ENCODE assay signal across 31 cellular contexts in genomic region chr7:156307193-156307592, GRCh38.
"Had no signal": no experiment of that assay in that cellular context is flagged by ENCODE, and none has a peak within 500 bp of the region (broad histone marks: within the 10 kb centered on the region; RNA-seq: fewer than 3 reads in every experiment).

No MANE protein-coding gene starts in this region.

- FAIRE-seq: colon, endometrium, frontal cortex had no signal

- ATAC-seq: activated T-cell treated with anti-CD3 and anti-CD28 coated beads, Interleukin-2, amount 50 U/mL, for 4 hours; activated T-helper 17 cell treated with anti-CD3 and anti-CD28 coated beads, Interleukin-2, amount 50 U/mL, for 72 hours; body of pancreas; effector memory CD8-positive, alpha-beta T cell; esophagus mucosa; WTC11 had no signal

- H3K27me3 Mint-ChIP-seq: activated CD4-positive, alpha-beta memory T cell treated with anti-CD3 and anti-CD28 coated beads, Interleukin-2, amount 10 ng/mL, durations not matched to agents 7 days and 5 days; effector memory CD8-positive, alpha-beta T cell had no signal

- H3K4me3 Mint-ChIP-seq: activated CD4-positive, alpha-beta memory T cell treated with anti-CD3 and anti-CD28 coated beads, Interleukin-2, amount 10 ng/mL, durations not matched to agents 7 days and 5 days; activated CD4-positive, alpha-beta T cell treated with anti-CD3 and anti-CD28 coated beads, Interleukin-2, amount 10 ng/mL, durations not matched to agents 7 days and 5 days; activated naive CD8-positive, alpha-beta T cell; activated T-cell treated with anti-CD3 and anti-CD28 coated beads, Interleukin-2, amount 50 U/mL, for 4 hours; activated T-helper 17 cell treated with anti-CD3 and anti-CD28 coated beads, Interleukin-2, amount 50 U/mL, for 72 hours; effector memory CD8-positive, alpha-beta T cell; WTC11 had no signal

- H3K4me3 ChIP-seq: body of pancreas had no signal

- H3K9me3 Mint-ChIP-seq: activated CD4-positive, alpha-beta memory T cell treated with anti-CD3 and anti-CD28 coated beads, Interleukin-2, amount 10 ng/mL, durations not matched to agents 7 days and 5 days; activated CD4-positive, alpha-beta T cell treated with anti-CD3 and anti-CD28 coated beads, Interleukin-2, amount 10 ng/mL, durations not matched to agents 7 days and 5 days; effector memory CD8-positive, alpha-beta T cell had no signal

- H3K36me3 Mint-ChIP-seq: activated naive CD8-positive, alpha-beta T cell had no signal

- H3K27ac Mint-ChIP-seq: activated CD4-positive, alpha-beta memory T cell treated with anti-CD3 and anti-CD28 coated beads, Interleukin-2, amount 10 ng/mL, durations not matched to agents 7 days and 5 days; activated CD4-positive, alpha-beta T cell treated with anti-CD3 and anti-CD28 coated beads, Interleukin-2, amount 10 ng/mL, durations not matched to agents 7 days and 5 days; activated naive CD8-positive, alpha-beta T cell; activated T-helper 17 cell treated with anti-CD3 and anti-CD28 coated beads, Interleukin-2, amount 50 U/mL, for 72 hours; effector memory CD8-positive, alpha-beta T cell; WTC11 had no signal

- H3K27me3 ChIP-seq: body of pancreas had no signal

- H3K27ac ChIP-seq: body of pancreas, VCaP had no signal

- DNase-seq: activated CD4-positive, alpha-beta memory T cell treated with anti-CD3 and anti-CD28 coated beads, Interleukin-2, amount 10 ng/mL, durations not matched to agents 7 days and 5 days; activated CD4-positive, alpha-beta T cell treated with anti-CD3 and anti-CD28 coated beads for 1 hour; activated CD4-positive, alpha-beta T cell treated with anti-CD3 and anti-CD28 coated beads for 4 hours; activated CD4-positive, alpha-beta T cell treated with anti-CD3 and anti-CD28 coated beads, Interleukin-2, amount 10 ng/mL, durations not matched to agents 7 days and 5 days; activated CD4-positive, alpha-beta T cell treated with anti-CD3 and anti-CD28 coated beads, Interleukin-2, amount 50 U/mL, for 4 hours; activated CD8-positive, alpha-beta memory T cell treated with anti-CD3 and anti-CD28 coated beads, Interleukin-2, amount 50 U/mL, for 48 hours; activated effector memory CD4-positive, alpha-beta T cell treated with Interleukin-2 at 50 U/mL for 16 hours; activated gamma-delta T cell treated with Interleukin-2 at 50 U/mL for 16 hours; activated naive CD4-positive, alpha-beta T cell treated with anti-CD3 and anti-CD28 coated beads, Interleukin-2, amount 50 U/mL, for 16 hours; activated naive CD4-positive, alpha-beta T cell treated with Interleukin-2 at 50 U/mL for 16 hours; activated T-cell treated with anti-CD3 and anti-CD28 coated beads for 4 hours; activated T-cell treated with anti-CD3 and anti-CD28 coated beads, Interleukin-2, amount 50 U/mL, for 4 hours; amniotic stem cell; anterior cingulate cortex; body of pancreas; caudate nucleus; cortex of kidney; dermis blood vessel endothelial cell; effector CD4-positive, alpha-beta T cell; effector memory CD8-positive, alpha-beta T cell; foreskin fibroblast; head of caudate nucleus; T-helper 2 cell had no signal

- H3K4me1 Mint-ChIP-seq: activated CD4-positive, alpha-beta memory T cell treated with anti-CD3 and anti-CD28 coated beads, Interleukin-2, amount 10 ng/mL, durations not matched to agents 7 days and 5 days; activated CD4-positive, alpha-beta T cell treated with anti-CD3 and anti-CD28 coated beads, Interleukin-2, amount 10 ng/mL, durations not matched to agents 7 days and 5 days; activated T-helper 17 cell treated with anti-CD3 and anti-CD28 coated beads, Interleukin-2, amount 50 U/mL, for 72 hours; WTC11 had no signal

- H3K9me3 ChIP-seq: body of pancreas had no signal
